1 cellular context compared by ENCODE assay signal in genomic region chr17:57534863-57535651, GRCh38.
TF ChIP-seq lines count a peak whose summit lies in the region.

No MANE protein-coding gene starts in this region.

TF ChIP-seq in HEK293, 187 proteins besides CTCF, POLR2A, EP300 and RAD21 (continued from another document):
- TF ChIP-seq ZNF488 (tag by site-specific recombination; IDR thresholded peaks at IDR 0.05), result no peak
- 0 out of 2 replicates have a peak, but pooled peaks have one; percentile 29 for TF ChIP-seq GLIS2 (tag by site-specific recombination; IDR thresholded peaks at IDR 0.05)
- peak; percentile 77 for TF ChIP-seq PATZ1 (tag by site-specific recombination; IDR thresholded peaks at IDR 0.05)
- no peak for TF ChIP-seq ZNF280C (tag by site-specific recombination; IDR thresholded peaks at IDR 0.05)
